In genomic region chr18:63480892-63481291, GRCh38 we compare ENCODE assay signal across 18 cellular contexts. TPM values are rescaled to one million over a fixed set of nuclear protein-coding genes. Genes with fewer than 3 reads are reported as not detected.
DNase-seq lines count a peak whose midpoint lies in the region; ATAC-seq, FAIRE-seq and TF ChIP-seq lines count a peak whose summit lies in the region.
"Had no signal": no experiment of that assay in that cellular context is flagged by ENCODE, and none has a peak within 500 bp of the region (broad histone marks: within the 10 kb centered on the region; RNA-seq: fewer than 3 reads in every experiment).

No MANE protein-coding gene starts in this region.

- no TSS peak for BruUV-seq in PC-3 (replicated peaks; lab: Mats Ljungman, UMichigan)

- H3K27ac ChIP-seq in PC-3 (ENCODE audit: low read length) (no peak overlapping the region), skin epidermis (no peak overlapping the region), body of pancreas (no peak overlapping the region)
- H3K27ac ChIP-seq: BLaER1 treated with 17β-estradiol and CSF1 and Interleukin-3, amounts not matched to agents 10 nM and 100 nM had no signal

- H3K36me3 ChIP-seq in PC-3 (ENCODE audit: low read depth, low read length) (peaks cover 49% of the 10 kb centered on the region), body of pancreas (replicated peaks in 1 of 2; ENCODE audit: insufficient read depth in 1 of 2, low read depth in 2 of 2) (no peaks in the 10 kb centered on the region)
- H3K36me3 ChIP-seq: BLaER1 treated with 17β-estradiol and CSF1 and Interleukin-3, amounts not matched to agents 10 nM and 100 nM; HAP-1 had no signal

- DNase-seq in D721Med (ENCODE audit: insufficient read length, low spot score) (no peak), PC-3 (no peak), epithelial cell of esophagus (ENCODE audit: low read depth) (peak; percentile 40), body of pancreas (no peak), sciatic nerve (ENCODE audit: low spot score) (no peak)
- DNase-seq: ACHN; CD4-positive, CD25-positive, alpha-beta regulatory T cell; DND-41; GDM1; IMR-90; KBM-7 had no signal

- no peaks in the 10 kb centered on the region for H3F3A ChIP-seq in PC-3 (ENCODE audit: low read length, unreplicated experiment)

- TF ChIP-seq CTCF in D721Med (IDR thresholded peaks at IDR 0.05; ENCODE audit: insufficient read depth, missing control alignments): no peak
- TF ChIP-seq CTCF in PC-3 (conservative IDR thresholded peaks at IDR 0.05; ENCODE audit: low read depth, low read length): no peak
- TF ChIP-seq CTCF in epithelial cell of esophagus (IDR thresholded peaks at IDR 0.05; ENCODE audit: insufficient read depth, low read depth, low read length, missing control alignments): no peak
- no peak for TF ChIP-seq CTCF in body of pancreas (IDR thresholded peaks at IDR 0.05)

- peak overlapping the region; percentile 86 for H3K4me2 ChIP-seq in PC-3 (ENCODE audit: low read length)
- H3K4me2 ChIP-seq: BLaER1 treated with 17β-estradiol and CSF1 and Interleukin-3, amounts not matched to agents 10 nM and 100 nM had no signal

- POLR2A ChIA-PET in PC-3 (lab: Charles Lee; ENCODE audit: unreplicated experiment): no interaction called here

- H3K79me2 ChIP-seq in PC-3 (ENCODE audit: low read length): peaks cover 75% of the 10 kb centered on the region

- TF ChIP-seq POLR2A in body of pancreas (IDR thresholded peaks at IDR 0.05): no peak

- no peaks in the 10 kb centered on the region for H3K9me2 ChIP-seq in PC-3 (replicated peaks; ENCODE audit: low read length)

- 58 to 64% methylated on average over 2 of the region's 2 CpGs for WGBS in body of pancreas, 2 donors

- no peaks in the 10 kb centered on the region for H3K27me3 ChIP-seq in PC-3 (ENCODE audit: low read length)
- H3K27me3 ChIP-seq in body of pancreas: no peaks in the 10 kb centered on the region
- H3K27me3 ChIP-seq: BLaER1 treated with 17β-estradiol and CSF1 and Interleukin-3, amounts not matched to agents 10 nM and 100 nM had no signal

- intact Hi-C loops in PC-3 (cut with micrococcal nuclease): no loop called here
- intact Hi-C loops in body of pancreas (cut with DNase I): no loop called here
- intact Hi-C loops in sciatic nerve (cut with DNase I): no loop called here

- H3K4me1 ChIP-seq in PC-3 (ENCODE audit: insufficient read depth, low read length) (peaks cover 43% of the 10 kb centered on the region), body of pancreas (no peaks in the 10 kb centered on the region)
- H3K4me1 ChIP-seq: HAP-1 had no signal

- FAIRE-seq in D721Med (lab: Jason Lieb, UNC): peak; percentile 96
- FAIRE-seq: GM12892, H1 had no signal

- H3K4me3 ChIP-seq in PC-3 (ENCODE audit: low read length) (peak overlapping the region; percentile 95), epithelial cell of esophagus (ENCODE audit: low read length) (peak overlapping the region; percentile 63), skin epidermis (peak overlapping the region in 4 of 7 experiments; percentile 10 to 51 (median 39)), body of pancreas (no peak overlapping the region)
- H3K4me3 ChIP-seq: BLaER1 treated with 17β-estradiol and CSF1 and Interleukin-3, amounts not matched to agents 10 nM and 100 nM; HAP-1 had no signal

- peaks cover 56% of the 10 kb centered on the region for H4K20me1 ChIP-seq in PC-3 (ENCODE audit: low read length)
- H4K20me1 ChIP-seq: BLaER1 treated with 17β-estradiol and CSF1 and Interleukin-3, amounts not matched to agents 10 nM and 100 nM had no signal

- CTCF ChIA-PET in PC-3 (lab: Charles Lee): no interaction called here

- H2AFZ ChIP-seq in PC-3 (ENCODE audit: low read length): no peak overlapping the region

- ATAC-seq in PC-3: no peak
- ATAC-seq in HG02678 (IDR thresholded peaks at IDR 0.05; ENCODE audit: unreplicated experiment): no peak
- ATAC-seq in body of pancreas: no peak
- ATAC-seq in sciatic nerve: no peak

- no peak overlapping the region for H3K9ac ChIP-seq in PC-3 (ENCODE audit: low read length)
- H3K9ac ChIP-seq: BLaER1 treated with 17β-estradiol and CSF1 and Interleukin-3, amounts not matched to agents 10 nM and 100 nM had no signal

- no peaks in the 10 kb centered on the region for H3K9me3 ChIP-seq in PC-3 (ENCODE audit: low read length)
- no peaks in the 10 kb centered on the region for H3K9me3 ChIP-seq in body of pancreas
- H3K9me3 ChIP-seq: BLaER1 treated with 17β-estradiol and CSF1 and Interleukin-3, amounts not matched to agents 10 nM and 100 nM; HAP-1 had no signal

RNA-seq across cellular contexts. Expression of gene SERPINB5, which starts 4.1 kb away (rescaled TPM):
- total RNA-seq in PC-3 (2014; rRNA removed) (96.5 and 104 TPM in 2 replicates), body of pancreas (not detected), sciatic nerve (not detected)
- total RNA-seq: A172; CD4-positive, CD25-positive, alpha-beta regulatory T cell; H1; IMR-90 had no signal

RNA-seq across cellular contexts. Expression of gene VPS4B, which starts 58.6 kb away (rescaled TPM):
- total RNA-seq in PC-3 (2014; rRNA removed) (44.7 and 50.3 TPM in 2 replicates), body of pancreas (10 to 100 TPM; 16.2 to 20.2 TPM), sciatic nerve (60.4 TPM)

Comparison
In these comparisons a context has a peak if more than half of its experiments do, and no peak if none do; other contexts are left out.
1. H3K4me3 ChIP-seq: peak in PC-3 (single experiment), epithelial cell of esophagus (single experiment) and skin epidermis (4 of 7); none in body of pancreas (0 of 2).
2. RNA of gene SERPINB5, which starts 4.1 kb away (total RNA-seq): 96.5 to 104 TPM in PC-3; not detected in body of pancreas and not detected in sciatic nerve (single experiment); every median in the first group is over 10 times any median in the second.